Comparison of ENCODE assay signal across 24 cellular contexts in the genomic region with DNA sequence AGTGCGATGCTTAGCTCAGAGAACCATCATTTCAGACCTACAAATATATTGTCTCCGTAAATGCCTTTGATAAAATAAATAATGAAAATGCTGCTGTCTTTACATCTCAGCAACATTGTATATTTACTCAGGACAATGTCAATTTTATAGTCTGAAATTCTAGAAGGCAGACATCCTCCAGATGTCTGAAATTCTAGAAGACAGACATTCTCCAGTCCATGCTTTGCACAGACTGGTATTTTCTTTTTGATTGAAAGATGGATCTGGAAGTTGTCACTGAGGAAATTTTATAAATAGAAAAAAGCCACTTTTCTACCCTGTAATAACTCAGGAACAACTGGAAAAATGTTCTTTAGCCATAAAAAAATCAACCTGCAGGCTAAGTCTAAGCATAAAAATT.
"Had no signal": no experiment of that assay in that cellular context is flagged by ENCODE, and none has a peak within 500 bp of the region (broad histone marks: within the 10 kb centered on the region; RNA-seq: fewer than 3 reads in every experiment).

No MANE protein-coding gene starts in this region.

- H3K36me3 Mint-ChIP-seq: immature natural killer cell; natural killer cell treated with Interleukin-12 subunit alpha and Interleukin-12 subunit beta and Interleukin-15 and Interleukin-18, amount 100 ng/mL, for 72 hours had no signal

- DNase-seq: dermis blood vessel endothelial cell; esophagus squamous epithelium; foreskin fibroblast; immature natural killer cell; left cardiac atrium; left ventricle myocardium superior; mesenchymal stem cell; midbrain; nucleus accumbens; pancreas; right cardiac atrium; small intestine; stimulated activated CD4-positive, alpha-beta T cell treated with anti-CD3 and anti-CD28 coated beads, Interleukin-12 subunit alpha, Interleukin-12 subunit beta, amount 100 ng/mL, for 4 hours; stimulated activated naive CD4-positive, alpha-beta T cell; stomach; substantia nigra; transverse colon had no signal

- H3K4me3 ChIP-seq: esophagus squamous epithelium, gastroesophageal sphincter, lung, neural progenitor cell, pancreas, stomach, thoracic aorta, transverse colon had no signal

- H3K27ac ChIP-seq: esophagus squamous epithelium, gastroesophageal sphincter, neural progenitor cell, pancreas, stomach, thoracic aorta, transverse colon had no signal

- H3K9me3 Mint-ChIP-seq: neural progenitor cell had no signal

- H2AFZ ChIP-seq: neural progenitor cell had no signal

- H3K4me2 ChIP-seq: neural progenitor cell had no signal

- H3K4me3 Mint-ChIP-seq: immature natural killer cell; natural killer cell treated with Interleukin-12 subunit alpha and Interleukin-12 subunit beta and Interleukin-15 and Interleukin-18, amount 100 ng/mL, for 72 hours; neural progenitor cell had no signal

- H3K36me3 ChIP-seq: esophagus squamous epithelium, gastroesophageal sphincter, neural progenitor cell, pancreas, stomach, thoracic aorta, transverse colon had no signal

- H3K27me3 ChIP-seq: esophagus squamous epithelium, gastroesophageal sphincter, neural progenitor cell, pancreas, stomach, transverse colon had no signal

- H3K27me3 Mint-ChIP-seq: natural killer cell treated with Interleukin-12 subunit alpha and Interleukin-12 subunit beta and Interleukin-15 and Interleukin-18, amount 100 ng/mL, for 72 hours; progenitor cell of endocrine pancreas had no signal

- H3K9ac ChIP-seq: neural progenitor cell had no signal

- ATAC-seq: gastroesophageal sphincter; left cardiac atrium; left ventricle myocardium superior; natural killer cell treated with Interleukin-12 subunit alpha and Interleukin-12 subunit beta and Interleukin-15 and Interleukin-18, amount 100 ng/mL, for 72 hours; pancreas; right cardiac atrium had no signal

- H3K4me1 ChIP-seq: esophagus squamous epithelium, gastroesophageal sphincter, neural progenitor cell, pancreas, stomach, transverse colon had no signal

- FAIRE-seq: keratinocyte, pancreas had no signal

- H3K9me3 ChIP-seq: esophagus squamous epithelium, gastroesophageal sphincter, pancreas, thoracic aorta, transverse colon had no signal

- H3K4me1 Mint-ChIP-seq: immature natural killer cell, neural progenitor cell had no signal

- H3K27ac Mint-ChIP-seq: immature natural killer cell; natural killer cell treated with Interleukin-12 subunit alpha and Interleukin-12 subunit beta and Interleukin-15 and Interleukin-18, amount 100 ng/mL, for 72 hours; neural progenitor cell; progenitor cell of endocrine pancreas had no signal
